Comparison of ENCODE assay signal across 11 cellular contexts in genomic region chr4:31089815-31090214, GRCh38.
DNase-seq lines count a peak whose midpoint lies in the region; ATAC-seq, FAIRE-seq and TF ChIP-seq lines count a peak whose summit lies in the region.
"Had no signal": no experiment of that assay in that cellular context is flagged by ENCODE, and none has a peak within 500 bp of the region (broad histone marks: within the 10 kb centered on the region; RNA-seq: fewer than 3 reads in every experiment).

No MANE protein-coding gene starts in this region.

- no peak overlapping the region for H3K4me3 Mint-ChIP-seq in Caco-2 (ENCODE audit: unreplicated experiment)
- H3K4me3 Mint-ChIP-seq: B cell had no signal

- H3K9ac ChIP-seq in HepG2 (ENCODE audit: insufficient read depth, low read depth, low read length) = no peak overlapping the region

- H3K4me1 Mint-ChIP-seq in Caco-2 (ENCODE audit: low read depth, unreplicated experiment) = peaks cover 4% of the 10 kb centered on the region
- H3K4me1 Mint-ChIP-seq: B cell had no signal

- H3K36me3 ChIP-seq in HepG2 (replicated peaks in 1 of 2; ENCODE audit: control insufficient read depth in 1 of 2, insufficient read depth in 2 of 2, low read length in 2 of 2) (no peaks in the 10 kb centered on the region), right lobe of liver (no peaks in the 10 kb centered on the region), Caco-2 (ENCODE audit: control insufficient read depth, insufficient read depth, low read length) (no peaks in the 10 kb centered on the region)

- no peaks in the 10 kb centered on the region for H3K9me3 ChIP-seq in HepG2 (ENCODE audit: low read length)
- H3K9me3 ChIP-seq in right lobe of liver = no peaks in the 10 kb centered on the region
- H3K9me3 ChIP-seq in Caco-2 = no peaks in the 10 kb centered on the region

- no TSS peak for BruUV-seq in HepG2 (replicated peaks; lab: Mats Ljungman, UMichigan)
- BruUV-seq in Caco-2 (replicated peaks; lab: Mats Ljungman, UMichigan) = no TSS peak

- H3K27me3 ChIP-seq in HepG2 (ENCODE audit: control insufficient read depth in 1 of 2, insufficient read depth in 2 of 2, low read length in 2 of 2) (no peaks in the 10 kb centered on the region), right lobe of liver (no peaks in the 10 kb centered on the region), Caco-2 (replicated peaks; ENCODE audit: control insufficient read depth, insufficient read depth, low read length) (no peaks in the 10 kb centered on the region)

- WGBS in HepG2 (ENCODE audit: low lambda C conversion rate) = 19% methylated on average over 6 of the region's 6 CpGs
- 70% methylated on average over 6 of the region's 6 CpGs for WGBS in right lobe of liver (ENCODE audit: insufficient coverage, low coverage, low lambda C conversion rate, missing lambda C conversion rate)

- H2AFZ ChIP-seq in HepG2 (ENCODE audit: low read length) = no peak overlapping the region

- H3K27ac ChIP-seq in HepG2 (ENCODE audit: extremely low read length, insufficient read depth, low read length) (no peak overlapping the region), right lobe of liver (no peak overlapping the region), RWPE1 (no peak overlapping the region)

- intact Hi-C loops in HepG2 (cut with micrococcal nuclease; ENCODE audit: unreplicated experiment) = no loop called here
- intact Hi-C loops in right lobe of liver (cut with DNase I) = no loop called here
- intact Hi-C loops in left cardiac atrium (cut with DNase I) = no loop called here
- intact Hi-C loops in Caco-2 (cut with micrococcal nuclease; ENCODE audit: unreplicated experiment) = loop anchor here (1.0 kb wide), 1 partner anchor 47 kb away; no protein-coding TSS in a partner anchor

- TF ChIP-seq RAD21 in HepG2 (CRISPR knock-in tag; IDR thresholded peaks at IDR 0.05) = no peak

- H3K4me2 ChIP-seq in HepG2 (ENCODE audit: low read depth, low read length) = no peak overlapping the region

- H3K27me3 Mint-ChIP-seq in Caco-2 (ENCODE audit: insufficient read depth, unreplicated experiment) = no peaks in the 10 kb centered on the region
- H3K27me3 Mint-ChIP-seq: B cell had no signal

- no peaks in the 10 kb centered on the region for H3K4me1 ChIP-seq in HepG2 (ENCODE audit: insufficient read depth, low read length)
- H3K4me1 ChIP-seq in right lobe of liver = no peaks in the 10 kb centered on the region
- H3K4me1 ChIP-seq in Caco-2 = peaks cover 26% of the 10 kb centered on the region

- ATAC-seq in HepG2 = no peak
- no peak for ATAC-seq in right lobe of liver
- ATAC-seq in left cardiac atrium = peak; percentile 50 to 85
- ATAC-seq in HG02678 (IDR thresholded peaks at IDR 0.05; ENCODE audit: unreplicated experiment) = no peak

- TF ChIP-seq POLR2A in HepG2 (IDR thresholded peaks at IDR 0.05; ENCODE audit: insufficient read depth in 1 of 2, low read depth in 2 of 2, low read length in 2 of 2) = no peak
- TF ChIP-seq POLR2A in right lobe of liver (IDR thresholded peaks at IDR 0.05) = no peak

- no peaks in the 10 kb centered on the region for H3K9me3 Mint-ChIP-seq in Caco-2 (ENCODE audit: unreplicated experiment)

- no peak overlapping the region for H3K27ac Mint-ChIP-seq in Caco-2 (ENCODE audit: unreplicated experiment)
- H3K27ac Mint-ChIP-seq: B cell had no signal

- H4K20me1 ChIP-seq in HepG2 (ENCODE audit: insufficient read depth, low read length) = no peaks in the 10 kb centered on the region

- DNase-seq in HepG2 (ENCODE audit: low spot score) = no peak
- DNase-seq in right lobe of liver = no peak
- peak; percentile 55 for DNase-seq in RWPE1 (ENCODE audit: low spot score)
- peak; percentile 42 for DNase-seq in left cardiac atrium
- DNase-seq in HTR-8/SVneo (ENCODE audit: insufficient read length, low spot score) = no peak
- DNase-seq in Caco-2 = no peak
- DNase-seq in stimulated activated CD4-positive, alpha-beta T cell treated with anti-CD3 and anti-CD28 coated beads, Interleukin-4, amount 100 ng/mL, for 1 hour = no peak
- DNase-seq: activated CD4-positive, alpha-beta T cell treated with anti-CD3 and anti-CD28 coated beads, Interleukin-2, amount 50 U/mL, for 1 hour had no signal

- FAIRE-seq in HepG2 (lab: Jason Lieb, UNC) (no peak), HTR-8/SVneo (lab: Jason Lieb, UNC) (no peak)
- FAIRE-seq: GM18507 had no signal

- TF ChIP-seq EP300 in HepG2 (IDR thresholded peaks at IDR 0.05; ENCODE audit: low read depth in 2 of 2, low read length in 2 of 2) (no peak), HepG2 (CRISPR knock-in tag; IDR thresholded peaks at IDR 0.05; ENCODE audit: borderline replicate concordance) (no peak)

- H3K4me3 ChIP-seq in HepG2 (replicated peaks in 1 of 3; ENCODE audit: insufficient read depth in 1 of 3, low read depth in 2 of 3, low read length in 3 of 3) (no peak overlapping the region), right lobe of liver (no peak overlapping the region), Caco-2 (ENCODE audit: low read depth, low read length) (no peak overlapping the region)

- no peaks in the 10 kb centered on the region for H3K79me2 ChIP-seq in HepG2 (ENCODE audit: insufficient read depth, low read length)

- TF ChIP-seq CTCF in HepG2 (CRISPR knock-in tag; IDR thresholded peaks at IDR 0.05) = no peak
- TF ChIP-seq CTCF in right lobe of liver (IDR thresholded peaks at IDR 0.05) = no peak
- TF ChIP-seq CTCF in RWPE1 (conservative IDR thresholded peaks at IDR 0.05; ENCODE audit: low read depth) = no peak
- TF ChIP-seq CTCF in Caco-2 (IDR thresholded peaks at IDR 0.05; ENCODE audit: insufficient read depth in 1 of 2, low read depth in 1 of 2, low read length in 1 of 2, severe bottlenecking in 1 of 2, unreplicated experiment in 1 of 2) = no peak

- in situ Hi-C loops in HepG2 (cut with HindIII; ENCODE audit: extremely low pct_ligation_motif_present, low pct_unique_long_range_greater_than_20kb) = no loop called here

- CTCF ChIA-PET in HepG2 (lab: Yijun Ruan, JAX; ENCODE audit: low intra/inter-chr PET ratio, low total read pairs) (no interaction called here), RWPE1 (lab: Yijun Ruan, JAX) (no interaction called here), Caco-2 (lab: Charles Lee) (no interaction called here)

- POLR2A ChIA-PET in HepG2 (lab: Yijun Ruan, JAX) = no interaction called here
- POLR2A ChIA-PET in RWPE1 (lab: Yijun Ruan, JAX; ENCODE audit: low non-redundant PET) = no interaction called here
- POLR2A ChIA-PET in Caco-2 (lab: Charles Lee) = no interaction called here

- no peaks in the 10 kb centered on the region for H3K36me3 Mint-ChIP-seq in Caco-2 (ENCODE audit: insufficient read depth, unreplicated experiment)

TF ChIP-seq in HepG2, 621 proteins besides CTCF, POLR2A, EP300 and RAD21:
- peak in 1 of 2 experiments; percentile 28; a peak in 1 of 4 replicates for TF ChIP-seq MAFK (conservative IDR thresholded peaks at IDR 0.05 in 1 of 2, IDR thresholded peaks at IDR 0.05 in 1 of 2; ENCODE audit: low read length in 2 of 2)
- no peak for TF ChIP-seq ZNF766 (CRISPR knock-in tag; IDR thresholded peaks at IDR 0.05; ENCODE audit: borderline replicate concordance)
- TF ChIP-seq MAFF (IDR thresholded peaks at IDR 0.05; ENCODE audit: low read depth, low read length) = 0 out of 2 replicates have a peak, but pooled peaks have one; percentile 5

Comparison
In these comparisons a context has a peak if more than half of its experiments do, and no peak if none do; other contexts are left out.
1. ATAC-seq: peak in left cardiac atrium (2 of 2); none in HepG2 (single experiment), right lobe of liver (0 of 4) and HG02678 (single experiment).
2. DNase-seq: peak in RWPE1 (single experiment) and left cardiac atrium (single experiment); none in HepG2 (single experiment), right lobe of liver (0 of 3), HTR-8/SVneo (single experiment), Caco-2 (0 of 2) and stimulated activated CD4-positive, alpha-beta T cell treated with anti-CD3 and anti-CD28 coated beads, Interleukin-4, amount 100 ng/mL, for 1 hour (single experiment).